Comparison of ENCODE assay signal across 1 cellular context in the genomic region with DNA sequence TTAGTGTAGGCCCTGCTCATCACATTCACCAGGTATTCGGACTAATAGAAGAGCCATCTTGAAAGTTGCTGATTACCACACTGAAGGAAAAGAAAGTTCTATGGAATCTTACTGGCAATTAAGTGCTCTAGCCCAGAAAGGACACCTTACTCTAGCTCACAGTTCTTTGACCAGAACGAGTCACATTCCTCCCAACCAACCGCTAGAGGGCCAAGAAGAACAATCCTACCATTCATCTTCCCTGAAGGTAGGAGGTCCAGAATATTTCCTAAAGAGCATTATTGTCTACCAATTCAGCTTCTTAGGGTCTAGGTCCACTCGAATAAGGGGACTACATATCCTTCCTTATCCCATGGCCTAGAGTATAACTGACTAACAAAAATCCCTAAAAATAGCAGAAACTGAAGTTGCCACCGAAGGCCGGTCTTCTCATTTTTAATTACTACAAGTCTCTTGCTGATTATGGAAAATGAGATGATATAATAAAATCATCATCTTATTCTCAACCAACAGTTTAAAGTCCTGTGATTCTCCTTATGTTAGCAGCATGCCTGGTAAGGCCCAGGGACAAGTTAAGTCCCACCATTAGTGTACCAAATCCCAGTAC.
A peak's percentile ranks its signal among the peaks of the same experiment; 100 is the strongest.
TF ChIP-seq lines count a peak whose summit lies in the region.

No MANE protein-coding gene starts in this region.

TF ChIP-seq in H1, 55 proteins besides CTCF, POLR2A, EP300 and RAD21:
- TF ChIP-seq PHF8 (conservative IDR thresholded peaks at IDR 0.05; ENCODE audit: low read depth, low read length) (no peak), TEAD4 (IDR thresholded peaks at IDR 0.05; ENCODE audit: low read depth, low read length) (peak; percentile 75)
